ENCODE assay signal across 27 cellular contexts in genomic region chr18:70124139-70124538, GRCh38.
"Had no signal": no experiment of that assay in that cellular context is flagged by ENCODE, and none has a peak within 500 bp of the region (broad histone marks: within the 10 kb centered on the region; RNA-seq: fewer than 3 reads in every experiment).

No MANE protein-coding gene starts in this region.

- H3K4me3 ChIP-seq: left ventricle myocardium inferior, lung, neural progenitor cell, psoas muscle, right atrium auricular region, right lobe of liver, smooth muscle cell, tibial nerve, uterus had no signal

- H3K27me3 Mint-ChIP-seq: stimulated activated memory B cell treated with anti-CD40 and anti-IgM and Interleukin-4, amounts not matched to agents 10 μg/mL and 1 μg/mL and 100 μg/mL, for 72 hours; stimulated activated naive CD8-positive, alpha-beta T cell treated with anti-CD3 and anti-CD28 coated beads, Interleukin-15, amount 100 ng/mL, for 72 hours; type B pancreatic cell had no signal

- H3K4me3 Mint-ChIP-seq: mesothelial cell of epicardium; natural killer cell; nephron progenitor cell; neural progenitor cell; stimulated activated memory B cell treated with anti-CD40 and anti-IgM and Interleukin-4, amounts not matched to agents 10 μg/mL and 1 μg/mL and 100 μg/mL, for 72 hours; stimulated activated naive CD8-positive, alpha-beta T cell treated with anti-CD3 and anti-CD28 coated beads, Interleukin-15, amount 100 ng/mL, for 72 hours; type B pancreatic cell had no signal

- H3K9ac ChIP-seq: neural progenitor cell, parathyroid adenoma had no signal

- H3K9me3 ChIP-seq: left ventricle myocardium inferior, neutrophil, psoas muscle, right atrium auricular region, right lobe of liver, uterus had no signal

- H3K79me2 ChIP-seq: parathyroid adenoma had no signal

- H3K4me1 Mint-ChIP-seq: mesothelial cell of epicardium; natural killer cell; nephron progenitor cell; neural progenitor cell; stimulated activated naive CD8-positive, alpha-beta T cell treated with anti-CD3 and anti-CD28 coated beads, Interleukin-15, amount 100 ng/mL, for 72 hours had no signal

- DNase-seq: hippocampal formation; kidney; left ventricle myocardium inferior; mesendoderm; natural killer cell; nephron progenitor cell; occipital lobe; psoas muscle; right lobe of liver; stimulated activated CD4-positive, alpha-beta T cell treated with anti-CD3 and anti-CD28 coated beads, Interleukin-1b, Interleukin-23, amount 100 ng/mL, for 48 hours; stimulated activated CD4-positive, alpha-beta T cell treated with anti-CD3 and anti-CD28 coated beads, Interleukin-2, amount 100 ng/mL, for 48 hours; stimulated activated CD4-positive, alpha-beta T cell treated with anti-CD3 and anti-CD28 coated beads, Interleukin-4, amount 100 ng/mL, for 4 hours; stimulated activated CD8-positive, alpha-beta memory T cell treated with anti-CD3 and anti-CD28 coated beads, Interleukin-4, amount 100 ng/mL, for 48 hours; stimulated activated naive CD4-positive, alpha-beta T cell treated with Interleukin-2 at 50 U/mL for 16 hours; stimulated activated naive CD8-positive, alpha-beta T cell treated with anti-CD3 and anti-CD28 coated beads, Interleukin-15, amount 100 ng/mL, for 72 hours; substantia nigra; uterus had no signal

- H3K27ac ChIP-seq: left ventricle myocardium inferior, neural progenitor cell, neutrophil, parathyroid adenoma, psoas muscle, right atrium auricular region, right lobe of liver, tibial nerve, uterus had no signal

- H3K27ac Mint-ChIP-seq: mesothelial cell of epicardium; natural killer cell; nephron progenitor cell; neural progenitor cell; stimulated activated memory B cell treated with anti-CD40 and anti-IgM and Interleukin-4, amounts not matched to agents 10 μg/mL and 1 μg/mL and 100 μg/mL, for 72 hours; stimulated activated naive CD8-positive, alpha-beta T cell treated with anti-CD3 and anti-CD28 coated beads, Interleukin-15, amount 100 ng/mL, for 72 hours; type B pancreatic cell had no signal

- ATAC-seq: natural killer cell; psoas muscle; right lobe of liver; stimulated activated memory B cell treated with anti-CD40 and anti-IgM and Interleukin-4, amounts not matched to agents 10 μg/mL and 1 μg/mL and 100 μg/mL, for 72 hours; stimulated activated naive CD8-positive, alpha-beta T cell treated with anti-CD3 and anti-CD28 coated beads, Interleukin-15, amount 100 ng/mL, for 72 hours had no signal

- H2AFZ ChIP-seq: neural progenitor cell, parathyroid adenoma had no signal

- H3K4me2 ChIP-seq: neural progenitor cell, smooth muscle cell had no signal

- H3K36me3 ChIP-seq: neural progenitor cell, right lobe of liver, uterus had no signal

- H3K27me3 ChIP-seq: neural progenitor cell, neutrophil, right atrium auricular region, right lobe of liver, tibial nerve, uterus had no signal

- H3K4me1 ChIP-seq: neural progenitor cell, parathyroid adenoma, psoas muscle, right atrium auricular region, right lobe of liver, tibial nerve, uterus had no signal

- H3K9me3 Mint-ChIP-seq: natural killer cell; nephron progenitor cell; stimulated activated naive CD8-positive, alpha-beta T cell treated with anti-CD3 and anti-CD28 coated beads, Interleukin-15, amount 100 ng/mL, for 72 hours; type B pancreatic cell had no signal
